ENCODE assay signal across 7 cellular contexts in genomic region chr10:84323566-84323965, GRCh38. TPM values are rescaled to one million over a fixed set of nuclear protein-coding genes. Genes with fewer than 3 reads are reported as not detected.
DNase-seq lines count a peak whose midpoint lies in the region; FAIRE-seq and TF ChIP-seq lines count a peak whose summit lies in the region.
"Not testable (repeated sequence)": the region's sequence is repeated elsewhere in the genome, so short reads cannot be mapped to it uniquely, and the experiment has no call there.

No MANE protein-coding gene starts in this region.

- H3K27me3 ChIP-seq in bronchial epithelial cell (ENCODE audit: control insufficient read depth, insufficient read depth, low read length); trophoblast cell (ENCODE audit: insufficient read depth, low read length): not testable (repeated sequence)

- DNase-seq in DMS53 (lab: John Stamatoyannopoulos, UW), result peak; percentile 85
- peak; percentile 34 for DNase-seq in NCI-H146 (lab: John Stamatoyannopoulos, UW)
- DNase-seq in NCI-H510A treated with DMSO at 0.1 percent for 48 hours (lab: John Stamatoyannopoulos, UW), result peak; percentile 43
- peak; percentile 38 for DNase-seq in bronchial epithelial cell (ENCODE audit: low read depth)
- peak; percentile 42 for DNase-seq in epithelial cell of esophagus (ENCODE audit: low read depth)
- DNase-seq in trophoblast cell, result peak; percentile 61 to 74

- not testable (repeated sequence) for H4K91ac ChIP-seq in trophoblast cell (ENCODE audit: low read depth, low read length)

- not testable (repeated sequence) for H3K9me3 ChIP-seq in HEK293 (ENCODE audit: control insufficient read depth, insufficient read depth, low read depth, low read length); trophoblast cell (ENCODE audit: insufficient read depth, low read depth, low read length)

- not testable (repeated sequence) for H3K4ac ChIP-seq in trophoblast cell (ENCODE audit: low read depth, low read length)

- not testable (repeated sequence) for H3K36me3 ChIP-seq in HEK293 (ENCODE audit: control insufficient read depth in 2 of 2, insufficient read depth in 1 of 2, low read length in 2 of 2); bronchial epithelial cell (ENCODE audit: control insufficient read depth, insufficient read depth, low read length); trophoblast cell (ENCODE audit: control insufficient read depth in 1 of 2, insufficient read depth in 2 of 2, low read length in 2 of 2)

- not testable (repeated sequence) for H3K27ac ChIP-seq in HEK293 (ENCODE audit: extremely low read depth, low read depth, low read length); trophoblast cell (ENCODE audit: low read depth, low read length)

- not testable (repeated sequence) for H2AK5ac ChIP-seq in trophoblast cell (ENCODE audit: low read length)

- FAIRE-seq in bronchial epithelial cell (lab: Jason Lieb, UNC), result not testable (repeated sequence)

- not testable (repeated sequence) for H2BK5ac ChIP-seq in trophoblast cell (ENCODE audit: low read depth, low read length, poor library complexity)

- H4K8ac ChIP-seq in trophoblast cell (ENCODE audit: low read depth, low read length), result not testable (repeated sequence)

- H2BK12ac ChIP-seq in trophoblast cell (ENCODE audit: low read length), result not testable (repeated sequence)

- TF ChIP-seq CTCF in HEK293 (tag by site-specific recombination; IDR thresholded peaks at IDR 0.05); bronchial epithelial cell (IDR thresholded peaks at IDR 0.05; ENCODE audit: insufficient read depth, low read length, severe bottlenecking); epithelial cell of esophagus (IDR thresholded peaks at IDR 0.05; ENCODE audit: insufficient read depth, low read depth, low read length, missing control alignments): not testable (repeated sequence)

- H3K4me3 ChIP-seq in HEK293 (ENCODE audit: low read depth, low read length); bronchial epithelial cell (ENCODE audit: low read depth, low read length); epithelial cell of esophagus (ENCODE audit: low read length); trophoblast cell (ENCODE audit: low read depth, low read length): not testable (repeated sequence)

- not testable (repeated sequence) for H3K18ac ChIP-seq in trophoblast cell (ENCODE audit: low read length)

- not testable (repeated sequence) for H4K12ac ChIP-seq in trophoblast cell (ENCODE audit: low read depth, low read length)

- POLR2A ChIA-PET in HEK293 (lab: Yijun Ruan, JAX), result not testable (repeated sequence)

- H3K79me1 ChIP-seq in trophoblast cell (ENCODE audit: low read length), result not testable (repeated sequence)

- H3K4me2 ChIP-seq in trophoblast cell (ENCODE audit: low read length), result not testable (repeated sequence)

- H3K4me1 ChIP-seq in HEK293 (ENCODE audit: control insufficient read depth, insufficient read depth, low read length); trophoblast cell (ENCODE audit: control insufficient read depth in 1 of 2, insufficient read depth in 2 of 2, low read length in 2 of 2): not testable (repeated sequence)

- not testable (repeated sequence) for H3K23ac ChIP-seq in trophoblast cell (ENCODE audit: low read length)

- not testable (repeated sequence) for H2AFZ ChIP-seq in trophoblast cell (ENCODE audit: insufficient read depth, low read length, poor library complexity)

- not testable (repeated sequence) for H2BK120ac ChIP-seq in trophoblast cell (ENCODE audit: insufficient read depth, low read length, poor library complexity)

- not testable (repeated sequence) for H3K9ac ChIP-seq in trophoblast cell (ENCODE audit: low read length)

- H3K79me2 ChIP-seq in trophoblast cell (ENCODE audit: control insufficient read depth, insufficient read depth, low read length, poor library complexity), result not testable (repeated sequence)

- no CpG with 5 or more reads among the region's 1 CpG for WGBS in trophoblast cell (ENCODE audit: extremely low coverage, insufficient coverage, insufficient read length)

- CTCF ChIA-PET in HEK293 (lab: Yijun Ruan, JAX), result interaction anchor here (1.8 kb wide), 1 partner anchor 56 kb away, joined by 6 read pairs; no protein-coding TSS in a partner anchor

- H3K14ac ChIP-seq in trophoblast cell (ENCODE audit: low read length), result not testable (repeated sequence)

TF ChIP-seq in HEK293, 187 proteins besides CTCF, POLR2A, EP300 and RAD21:
- TF ChIP-seq SCRT2 (tag by site-specific recombination; IDR thresholded peaks at IDR 0.05), result peak; percentile 20; the same call in 1 of the 2 replicates

RNA-seq across cellular contexts. Expression of gene CCSER2, which starts 4.8 kb away (rescaled TPM):
- 22.4 and 25.2 TPM in 2 replicates for total RNA-seq in bronchial epithelial cell
- 148 and 154 TPM in 2 replicates for polyA plus RNA-seq in trophoblast cell (2013)

Comparison
In these comparisons a context has a peak if more than half of its experiments do, and no peak if none do; other contexts are left out.
1. DNase-seq: peak in every context shown above with its lines; median percentile 85 in DMS53; 68 in trophoblast cell; 43 in NCI-H510A treated with DMSO at 0.1 percent for 48 hours; 42 in epithelial cell of esophagus; 38 in bronchial epithelial cell; 34 in NCI-H146.